8 cellular contexts compared by ENCODE assay signal in the genomic region with DNA sequence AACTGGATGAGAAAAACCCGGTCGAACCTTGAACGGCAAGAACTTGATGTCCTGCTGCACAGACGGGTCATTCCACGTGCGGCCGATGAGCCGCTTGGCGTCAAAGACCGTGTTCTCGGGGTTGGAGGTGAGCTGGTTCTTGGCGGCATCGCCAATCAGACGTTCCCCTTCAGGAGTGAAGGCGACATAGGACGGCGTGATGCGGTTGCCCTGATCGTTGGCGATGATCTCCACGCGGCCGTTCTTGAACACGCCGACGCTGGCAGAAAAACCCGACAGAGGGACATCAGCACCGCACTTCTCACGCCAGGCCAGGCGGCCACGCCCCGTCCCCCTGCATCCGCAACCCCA. TPM values are rescaled to one million over a fixed set of nuclear protein-coding genes. Genes with fewer than 3 reads are reported as not detected.
DNase-seq lines count a peak whose midpoint lies in the region; ATAC-seq and TF ChIP-seq lines count a peak whose summit lies in the region.

No MANE protein-coding gene starts in this region.

- H3K9ac ChIP-seq in MM.1S (ENCODE audit: low read length), result peak overlapping the region; percentile 99
- H3K9ac ChIP-seq in iPS-15b (ENCODE audit: low read depth, low read length), result peak overlapping the region; percentile 97

- H3K4me2 ChIP-seq in MM.1S (ENCODE audit: low read depth, low read length), result peak overlapping the region; percentile 82

- peak; percentile 9 for ATAC-seq in GM21390 (IDR thresholded peaks at IDR 0.05; ENCODE audit: unreplicated experiment)
- peak; percentile 2 for ATAC-seq in activated naive CD8-positive, alpha-beta T cell treated with anti-CD3 and anti-CD28 coated beads, Interleukin-2, amount 10 ng/mL, durations not matched to agents 7 days and 5 days (ENCODE audit: low read depth)

- H3K4me3 ChIP-seq in CD4-positive, alpha-beta memory T cell (ENCODE audit: low read length in 2 of 2), result peak overlapping the region; percentile 92 to 93
- H3K4me3 ChIP-seq in MM.1S (ENCODE audit: low read length), result peak overlapping the region; percentile 100
- peak overlapping the region; percentile 99 for H3K4me3 ChIP-seq in iPS-15b (ENCODE audit: low read depth, low read length)
- H3K4me3 ChIP-seq in spleen, result peak overlapping the region; percentile 53 to 87 (median 82)

- peaks cover 39% of the 10 kb centered on the region for H3K36me3 ChIP-seq in CD4-positive, alpha-beta memory T cell (ENCODE audit: insufficient read depth, low read length)
- H3K36me3 ChIP-seq in MM.1S (replicated peaks; ENCODE audit: insufficient read depth, low read length), result peaks cover 18% of the 10 kb centered on the region
- H3K36me3 ChIP-seq in iPS-15b (ENCODE audit: control insufficient read depth, insufficient read depth, low read length), result peaks cover 34% of the 10 kb centered on the region
- H3K36me3 ChIP-seq in spleen, result peaks cover 0 to 45% (median 41%) of the 10 kb centered on the region in 6 donors

- TF ChIP-seq CTCF in MM.1S (IDR thresholded peaks at IDR 0.05; ENCODE audit: low read length), result no peak
- TF ChIP-seq CTCF in spleen (IDR thresholded peaks at IDR 0.05 in 8 of 11, conservative IDR thresholded peaks at IDR 0.05 in 3 of 11), result no peak

- intact Hi-C loops in CD4-positive, alpha-beta memory T cell (cut with micrococcal nuclease), result loop anchor here (2.0 to 10.0 kb wide), 3 partner anchors 300 to 1306 kb away; a partner anchor contains a TSS
- intact Hi-C loops in spleen (cut with DNase I; ENCODE audit: low total_unique reads), result no loop called here

- peak in 2 of 5 donors; percentile 50 to 58 for DNase-seq in CD4-positive, alpha-beta memory T cell
- DNase-seq in MM.1S (peak; percentile 56), spleen (no peak), putamen (ENCODE audit: low spot score) (no peak), NCI-H187 (lab: John Stamatoyannopoulos, UW) (no peak)
- no peak for DNase-seq in activated naive CD8-positive, alpha-beta T cell treated with anti-CD3 and anti-CD28 coated beads, Interleukin-2, amount 10 ng/mL, durations not matched to agents 7 days and 5 days

- H3K9me3 ChIP-seq in CD4-positive, alpha-beta memory T cell (ENCODE audit: control insufficient read depth in 1 of 2, low read length in 2 of 2), result no peaks in the 10 kb centered on the region
- H3K9me3 ChIP-seq in MM.1S (replicated peaks; ENCODE audit: insufficient read depth, low read length) (no peaks in the 10 kb centered on the region), iPS-15b (ENCODE audit: control insufficient read depth, insufficient read depth, low read length) (no peaks in the 10 kb centered on the region), spleen (no peaks in the 10 kb centered on the region)

- POLR2A ChIA-PET in CD4-positive, alpha-beta memory T cell (lab: Charles Lee; ENCODE audit: partially characterized antibody), result interaction anchor here (0.6 to 3.3 kb wide), 24 partner anchors 11 to 505 kb away, joined by 3 to 98 read pairs (median 6); a partner anchor contains a TSS
- POLR2A ChIA-PET in activated naive CD8-positive, alpha-beta T cell treated with anti-CD3 and anti-CD28 coated beads, Interleukin-2, amount 10 ng/mL, durations not matched to agents 7 days and 5 days (lab: Charles Lee), result interaction anchor here (0.6 to 2.4 kb wide), 20 partner anchors 8 to 1371 kb away, joined by 3 to 73 read pairs (median 5); a partner anchor contains a TSS

- peaks cover 56% of the 10 kb centered on the region for H3K4me1 ChIP-seq in CD4-positive, alpha-beta memory T cell (ENCODE audit: insufficient read depth, low read length)
- H3K4me1 ChIP-seq in MM.1S (ENCODE audit: low read length) (peaks cover 14% of the 10 kb centered on the region; the same call in 1 of the 2 replicates), iPS-15b (ENCODE audit: control insufficient read depth, insufficient read depth, low read length) (peaks cover 3% of the 10 kb centered on the region), spleen (peaks cover 50 to 68% (median 61%) of the 10 kb centered on the region in 6 donors)

- H3K4me1 Mint-ChIP-seq in CD4-positive, alpha-beta memory T cell, result peaks cover 33 to 66% (median 47%) of the 10 kb centered on the region in 4 donors
- H3K4me1 Mint-ChIP-seq in activated naive CD8-positive, alpha-beta T cell treated with anti-CD3 and anti-CD28 coated beads, Interleukin-2, amount 10 ng/mL, durations not matched to agents 7 days and 5 days, result peaks cover 34% of the 10 kb centered on the region

- peak overlapping the region; percentile 59 for H2AFZ ChIP-seq in MM.1S (ENCODE audit: low read length)

- peak overlapping the region; percentile 97 to 100 (median 100) for H3K27ac Mint-ChIP-seq in CD4-positive, alpha-beta memory T cell
- peak overlapping the region; percentile 99 for H3K27ac Mint-ChIP-seq in activated naive CD8-positive, alpha-beta T cell treated with anti-CD3 and anti-CD28 coated beads, Interleukin-2, amount 10 ng/mL, durations not matched to agents 7 days and 5 days

- TF ChIP-seq POLR2A in spleen (IDR thresholded peaks at IDR 0.05), result no peak

- 0 to 1% (median 1%) methylated on average over 29 to 33 of the region's 33 CpGs for WGBS in spleen, 5 donors

- peak overlapping the region; percentile 92 to 99 (median 98) for H3K4me3 Mint-ChIP-seq in CD4-positive, alpha-beta memory T cell
- peak overlapping the region; percentile 99 for H3K4me3 Mint-ChIP-seq in activated naive CD8-positive, alpha-beta T cell treated with anti-CD3 and anti-CD28 coated beads, Interleukin-2, amount 10 ng/mL, durations not matched to agents 7 days and 5 days

- CTCF ChIA-PET in CD4-positive, alpha-beta memory T cell (lab: Charles Lee; ENCODE audit: partially characterized antibody), result interaction anchor here (1.1 to 2.3 kb wide), 5 partner anchors 22 to 299 kb away, joined by 3 to 10 read pairs (median 4); no protein-coding TSS in a partner anchor

- no peaks in the 10 kb centered on the region for H3K27me3 ChIP-seq in CD4-positive, alpha-beta memory T cell (ENCODE audit: insufficient read depth, low read length)
- H3K27me3 ChIP-seq in MM.1S (replicated peaks; ENCODE audit: insufficient read depth, low read length) (no peaks in the 10 kb centered on the region), iPS-15b (ENCODE audit: control insufficient read depth, insufficient read depth, low read length) (no peaks in the 10 kb centered on the region), spleen (replicated peaks in 1 of 7) (no peaks in the 10 kb centered on the region)

- no peaks in the 10 kb centered on the region for H3K9me2 ChIP-seq in MM.1S (replicated peaks; ENCODE audit: insufficient read depth, low read length)

- H4K20me1 ChIP-seq in MM.1S (ENCODE audit: insufficient read depth, low read length), result peaks cover 28% of the 10 kb centered on the region

- peaks cover 0 to 3% of the 10 kb centered on the region in 2 donors for H3K27me3 Mint-ChIP-seq in CD4-positive, alpha-beta memory T cell
- no peaks in the 10 kb centered on the region for H3K27me3 Mint-ChIP-seq in activated naive CD8-positive, alpha-beta T cell treated with anti-CD3 and anti-CD28 coated beads, Interleukin-2, amount 10 ng/mL, durations not matched to agents 7 days and 5 days

- peaks cover 42 to 63% of the 10 kb centered on the region in 2 donors for H3K36me3 Mint-ChIP-seq in CD4-positive, alpha-beta memory T cell
- peaks cover 36% of the 10 kb centered on the region for H3K36me3 Mint-ChIP-seq in activated naive CD8-positive, alpha-beta T cell treated with anti-CD3 and anti-CD28 coated beads, Interleukin-2, amount 10 ng/mL, durations not matched to agents 7 days and 5 days

- peak overlapping the region; percentile 97 for H3K27ac ChIP-seq in CD4-positive, alpha-beta memory T cell (ENCODE audit: low read depth, low read length)
- peak overlapping the region; percentile 88 for H3K27ac ChIP-seq in MM.1S (ENCODE audit: low read length)
- peak overlapping the region; percentile 75 to 98 (median 94) for H3K27ac ChIP-seq in spleen

- peaks cover 0 to 4% (median 0%) of the 10 kb centered on the region in 8 donors for H3K9me3 Mint-ChIP-seq in CD4-positive, alpha-beta memory T cell
- no peaks in the 10 kb centered on the region for H3K9me3 Mint-ChIP-seq in activated naive CD8-positive, alpha-beta T cell treated with anti-CD3 and anti-CD28 coated beads, Interleukin-2, amount 10 ng/mL, durations not matched to agents 7 days and 5 days

- peaks cover 29% of the 10 kb centered on the region for H3F3A ChIP-seq in MM.1S (ENCODE audit: insufficient read depth, low read length)

- H3K79me2 ChIP-seq in MM.1S (ENCODE audit: low read length), result peaks cover 62% of the 10 kb centered on the region

RNA-seq across cellular contexts. Expression of a gene that starts 0.5 kb away (rescaled TPM):
- total RNA-seq in CD4-positive, alpha-beta memory T cell, result 100 to 1,000 TPM; 147 to 154 TPM
- polyA plus RNA-seq in CD4-positive, alpha-beta memory T cell, result 100 to 1,000 TPM; 194 to 253 TPM
- 10 to 100 TPM; 77.4 to 81.3 TPM for total RNA-seq in activated naive CD8-positive, alpha-beta T cell treated with anti-CD3 and anti-CD28 coated beads, Interleukin-2, amount 10 ng/mL, durations not matched to agents 7 days and 5 days
- 100 to 1,000 TPM in 6 of 7 donors, 10 to 100 TPM in 1; 88.3 to 190 (median 139) TPM for total RNA-seq in spleen
- 10 to 100 TPM; 30.0 to 65.2 (median 49.6) TPM for polyA plus RNA-seq in spleen

RNA-seq across cellular contexts. Expression of a gene that starts 21.0 kb away (rescaled TPM):
- total RNA-seq in CD4-positive, alpha-beta memory T cell, result 10 to 100 TPM; 67.8 to 76.4 TPM
- 10 to 100 TPM; 45.6 to 59.2 TPM for polyA plus RNA-seq in CD4-positive, alpha-beta memory T cell
- 10 to 100 TPM; 57.8 to 58.7 TPM for total RNA-seq in activated naive CD8-positive, alpha-beta T cell treated with anti-CD3 and anti-CD28 coated beads, Interleukin-2, amount 10 ng/mL, durations not matched to agents 7 days and 5 days
- total RNA-seq in spleen, result 10 to 100 TPM; 60.3 to 79.3 (median 64.1) TPM
- polyA plus RNA-seq in spleen, result 1 to 10 TPM; 4.9 to 8.2 (median 5.2) TPM

RNA-seq across cellular contexts. Expression of a gene that starts 40.3 kb away (rescaled TPM):
- 10 to 100 TPM; 12.2 to 13.5 TPM for total RNA-seq in CD4-positive, alpha-beta memory T cell
- polyA plus RNA-seq in CD4-positive, alpha-beta memory T cell, result 10 to 100 TPM; 35.9 to 43.3 TPM
- 10 to 100 TPM in 1 of 2 experiments, 1 to 10 TPM in 1; 9.9 to 12.3 TPM for total RNA-seq in activated naive CD8-positive, alpha-beta T cell treated with anti-CD3 and anti-CD28 coated beads, Interleukin-2, amount 10 ng/mL, durations not matched to agents 7 days and 5 days
- total RNA-seq in spleen, result 10 to 100 TPM in 4 of 7 donors, 1 to 10 TPM in 3; 6.2 to 14.0 (median 10.4) TPM
- 10 to 100 TPM; 15.3 to 17.1 (median 16.8) TPM for polyA plus RNA-seq in spleen

RNA-seq across cellular contexts. Expression of a gene that starts 51.0 kb away (rescaled TPM):
- 10 to 100 TPM; 49.2 TPM for total RNA-seq in CD4-positive, alpha-beta memory T cell
- 10 to 100 TPM; 62.3 to 66.1 TPM for polyA plus RNA-seq in CD4-positive, alpha-beta memory T cell
- total RNA-seq in activated naive CD8-positive, alpha-beta T cell treated with anti-CD3 and anti-CD28 coated beads, Interleukin-2, amount 10 ng/mL, durations not matched to agents 7 days and 5 days, result 10 to 100 TPM; 48.8 to 50.4 TPM
- total RNA-seq in spleen, result 10 to 100 TPM; 32.0 to 49.3 (median 39.2) TPM
- polyA plus RNA-seq in spleen, result 10 to 100 TPM; 17.3 to 26.6 (median 21.1) TPM
